ENCODE assay signal across 30 cellular contexts in genomic region chr14:105381446-105382342, GRCh38. TPM values are rescaled to one million over a fixed set of nuclear protein-coding genes. Genes with fewer than 3 reads are reported as not detected.
"Had no signal": no experiment of that assay in that cellular context is flagged by ENCODE, and none has a peak within 500 bp of the region (broad histone marks: within the 10 kb centered on the region; RNA-seq: fewer than 3 reads in every experiment).

No MANE protein-coding gene starts in this region.

- H3K9me3 Mint-ChIP-seq: activated CD4-positive, alpha-beta T cell treated with anti-CD3 and anti-CD28 coated beads, Interleukin-2, amount 10 ng/mL, durations not matched to agents 24 days and 14 days; activated naive CD4-positive, alpha-beta T cell treated with anti-CD3 and anti-CD28 coated beads, Interleukin-2, amount 50 U/mL, for 24 hours; activated naive CD8-positive, alpha-beta T cell treated with anti-CD3 and anti-CD28 coated beads, Interleukin-2, amount 10 ng/mL, durations not matched to agents 7 days and 5 days; activated T-cell treated with anti-CD3 and anti-CD28 coated beads, Interleukin-2, amount 50 U/mL, for 24 hours; activated T-helper 2 cell treated with anti-CD3 and anti-CD28 coated beads, Interferon-gamma antibody, Interleukin-2, Interleukin-4, amounts not matched to agents 10 μg/mL and 5 μg/mL and 100 μg/mL, durations not matched to agents 14 hours and 24 hours and 36 hours had no signal

- H3K4me3 ChIP-seq: ascending aorta, cardiac muscle cell, MG63, SK-N-MC had no signal

- H3K4me3 Mint-ChIP-seq: activated CD4-positive, alpha-beta T cell treated with anti-CD3 and anti-CD28 coated beads, Interleukin-2, amount 10 ng/mL, durations not matched to agents 24 days and 14 days; activated CD8-positive, alpha-beta T cell treated with anti-CD3 and anti-CD28 coated beads, Interleukin-2, amount 10 ng/mL, durations not matched to agents 7 days and 5 days; activated naive CD4-positive, alpha-beta T cell treated with anti-CD3 and anti-CD28 coated beads, Interleukin-2, amount 50 U/mL, for 24 hours; activated naive CD8-positive, alpha-beta T cell treated with anti-CD3 and anti-CD28 coated beads, Interleukin-2, amount 10 ng/mL, durations not matched to agents 7 days and 5 days; activated T-cell treated with anti-CD3 and anti-CD28 coated beads, Interleukin-2, amount 50 U/mL, for 24 hours had no signal

- H3K4me1 ChIP-seq: ascending aorta had no signal

- H3K27ac ChIP-seq: ascending aorta, cardiac muscle cell, SK-N-MC had no signal

- H3K36me3 ChIP-seq: MG63 had no signal

- DNase-seq: activated CD4-positive, alpha-beta T cell treated with anti-CD3 and anti-CD28 coated beads, Interleukin-2, amount 10 ng/mL, durations not matched to agents 24 days and 14 days; activated CD4-positive, alpha-beta T cell treated with anti-CD3 and anti-CD28 coated beads, Interleukin-2, amount 50 U/mL, for 4 hours; activated CD8-positive, alpha-beta T cell treated with anti-CD3 and anti-CD28 coated beads, Interleukin-2, amount 10 ng/mL, durations not matched to agents 7 days and 5 days; activated gamma-delta T cell; activated naive CD4-positive, alpha-beta T cell treated with Interleukin-2 at 50 U/mL for 16 hours; activated naive CD8-positive, alpha-beta T cell treated with anti-CD3 and anti-CD28 coated beads, Interleukin-2, amount 10 ng/mL, durations not matched to agents 7 days and 5 days; activated T-cell treated with anti-CD3 and anti-CD28 coated beads, Interleukin-2, amount 50 U/mL, for 24 hours; amygdala; Kasumi-1; KG1; MG63; NCI-H1048; NCI-H1105 treated with DMSO at 0.1 percent for 48 hours; NCI-H1436; NCI-H1694; NCI-H1930; NCI-H2081 treated with DMSO at 0.1 percent for 48 hours; NCI-H226; NCI-H446 treated with DMSO at 0.1 percent for 48 hours; NCI-H524; NCI-H69; NCI-H82; T1000 had no signal

- H3K27ac Mint-ChIP-seq: activated CD4-positive, alpha-beta T cell treated with anti-CD3 and anti-CD28 coated beads, Interleukin-2, amount 10 ng/mL, durations not matched to agents 24 days and 14 days; activated CD8-positive, alpha-beta T cell treated with anti-CD3 and anti-CD28 coated beads, Interleukin-2, amount 10 ng/mL, durations not matched to agents 7 days and 5 days; activated naive CD4-positive, alpha-beta T cell treated with anti-CD3 and anti-CD28 coated beads, Interleukin-2, amount 50 U/mL, for 24 hours; activated naive CD8-positive, alpha-beta T cell treated with anti-CD3 and anti-CD28 coated beads, Interleukin-2, amount 10 ng/mL, durations not matched to agents 7 days and 5 days; activated T-cell treated with anti-CD3 and anti-CD28 coated beads, Interleukin-2, amount 50 U/mL, for 24 hours; activated T-helper 2 cell treated with anti-CD3 and anti-CD28 coated beads, Interferon-gamma antibody, Interleukin-2, Interleukin-4, amounts not matched to agents 10 μg/mL and 5 μg/mL and 100 μg/mL, durations not matched to agents 14 hours and 24 hours and 36 hours had no signal

- ATAC-seq: activated CD8-positive, alpha-beta T cell treated with anti-CD3 and anti-CD28 coated beads, Interleukin-2, amount 10 ng/mL, durations not matched to agents 7 days and 5 days; Panc1 had no signal

- H3K36me3 Mint-ChIP-seq: activated naive CD4-positive, alpha-beta T cell treated with anti-CD3 and anti-CD28 coated beads, Interleukin-2, amount 50 U/mL, for 24 hours had no signal

- H3K4me1 Mint-ChIP-seq: activated CD4-positive, alpha-beta T cell treated with anti-CD3 and anti-CD28 coated beads, Interleukin-2, amount 10 ng/mL, durations not matched to agents 24 days and 14 days; activated naive CD4-positive, alpha-beta T cell treated with anti-CD3 and anti-CD28 coated beads, Interleukin-2, amount 50 U/mL, for 24 hours; activated naive CD8-positive, alpha-beta T cell treated with anti-CD3 and anti-CD28 coated beads, Interleukin-2, amount 10 ng/mL, durations not matched to agents 7 days and 5 days had no signal

- H3K9me3 ChIP-seq: ascending aorta, MG63 had no signal

- H3K27me3 Mint-ChIP-seq: activated CD4-positive, alpha-beta T cell treated with anti-CD3 and anti-CD28 coated beads, Interleukin-2, amount 10 ng/mL, durations not matched to agents 24 days and 14 days; activated naive CD4-positive, alpha-beta T cell treated with anti-CD3 and anti-CD28 coated beads, Interleukin-2, amount 50 U/mL, for 24 hours; activated naive CD8-positive, alpha-beta T cell treated with anti-CD3 and anti-CD28 coated beads, Interleukin-2, amount 10 ng/mL, durations not matched to agents 7 days and 5 days; activated T-cell treated with anti-CD3 and anti-CD28 coated beads, Interleukin-2, amount 50 U/mL, for 24 hours had no signal

- H3K27me3 ChIP-seq: ascending aorta, cardiac muscle cell, MG63 had no signal

RNA-seq across cellular contexts. Expression of gene TEX22, which starts 16.6 kb away (rescaled TPM):
- total RNA-seq: ascending aorta, RPMI7951 had no signal
